In the genomic region with DNA sequence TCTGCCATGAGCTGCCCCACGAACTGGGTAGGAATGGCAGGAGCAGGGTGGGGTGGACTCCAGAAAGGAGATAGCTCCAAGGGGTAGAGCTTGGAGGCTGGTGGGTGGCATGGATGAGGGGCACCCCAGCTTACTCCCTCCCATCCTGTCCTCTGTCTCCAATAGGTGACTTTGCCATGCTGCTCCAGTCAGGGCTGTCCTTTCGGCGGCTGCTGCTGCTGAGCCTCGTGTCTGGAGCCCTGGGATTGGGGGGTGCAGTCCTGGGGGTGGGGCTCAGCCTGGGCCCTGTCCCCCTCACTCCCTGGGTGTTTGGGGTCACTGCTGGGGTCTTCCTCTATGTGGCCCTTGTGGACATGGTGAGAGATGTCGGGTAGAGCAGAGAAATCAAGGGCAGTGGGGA, we compare ENCODE assay signal across 1 cellular context.
TF ChIP-seq lines count a peak whose summit lies in the region.

No MANE protein-coding gene starts in this region.

TF ChIP-seq in K562, 482 proteins besides CTCF, POLR2A, EP300 and RAD21:
- peak; percentile 2; the same call in 1 of the 2 replicates for TF ChIP-seq POLR2G (IDR thresholded peaks at IDR 0.05; ENCODE audit: low read depth, low read length)
- TF ChIP-seq ZNF324 (CRISPR knock-in tag; IDR thresholded peaks at IDR 0.05) = no peak
- peak; percentile 9; the same call in 1 of the 2 replicates for TF ChIP-seq RBFOX2 (IDR thresholded peaks at IDR 0.05; ENCODE audit: low read depth, low read length)
